Comparison of ENCODE assay signal across 8 cellular contexts in genomic region chr16:68756250-68757051, GRCh38. TPM values are rescaled to one million over a fixed set of nuclear protein-coding genes. Genes with fewer than 3 reads are reported as not detected.
DNase-seq lines count a peak whose midpoint lies in the region; ATAC-seq and TF ChIP-seq lines count a peak whose summit lies in the region.

No MANE protein-coding gene starts in this region.

- no peak for TF ChIP-seq CTCF in Peyer's patch (IDR thresholded peaks at IDR 0.05)

- DNase-seq in activated effector memory CD4-positive, alpha-beta T cell treated with anti-CD3 and anti-CD28 coated beads, Interleukin-2, amount 50 U/mL, for 16 hours: peak; percentile 86
- DNase-seq in activated effector memory CD4-positive, alpha-beta T cell treated with Interleukin-2 at 50 U/mL for 16 hours: no peak
- peak in 2 of 3 donors; percentile 78 to 93 for DNase-seq in Peyer's patch
- DNase-seq in effector memory CD8-positive, alpha-beta T cell: no peak
- peak; percentile 44 for DNase-seq in stimulated activated CD8-positive, alpha-beta memory T cell treated with anti-CD3 and anti-CD28 coated beads, Interleukin-12 subunit alpha, Interleukin-12 subunit beta, amount 100 ng/mL, for 24 hours (ENCODE audit: extremely low read depth)
- DNase-seq in NCI-H1105 treated with DMSO at 0.1 percent for 48 hours (lab: John Stamatoyannopoulos, UW): no peak
- DNase-seq in SKM-1 treated with dmso at 0.1 percent for 144 hours (lab: John Stamatoyannopoulos, UW; ENCODE audit: unreplicated experiment): no peak

- peak overlapping the region in 1 of 2 donors; percentile 71 for H3K27ac Mint-ChIP-seq in effector memory CD8-positive, alpha-beta T cell

- no peaks in the 10 kb centered on the region for H3K9me3 Mint-ChIP-seq in effector memory CD8-positive, alpha-beta T cell

- peaks cover 0 to 38% (median 7%) of the 10 kb centered on the region in 4 donors for H3K4me1 ChIP-seq in Peyer's patch

- peak in 1 of 2 donors; percentile 62 for TF ChIP-seq POLR2A in Peyer's patch (IDR thresholded peaks at IDR 0.05)

- no peaks in the 10 kb centered on the region for H3K27me3 ChIP-seq in Peyer's patch

- H3K4me3 Mint-ChIP-seq in effector memory CD8-positive, alpha-beta T cell: no peak overlapping the region

- H3K36me3 Mint-ChIP-seq in effector memory CD8-positive, alpha-beta T cell (ENCODE audit: insufficient read depth): no peaks in the 10 kb centered on the region

- peak; percentile 56 for ATAC-seq in HG03095 (IDR thresholded peaks at IDR 0.05; ENCODE audit: unreplicated experiment)
- ATAC-seq in effector memory CD8-positive, alpha-beta T cell (replicated peaks): peak; percentile 36

- no peaks in the 10 kb centered on the region for H3K9me3 ChIP-seq in Peyer's patch

- peaks cover 0 to 4% (median 0%) of the 10 kb centered on the region in 3 donors for H3K36me3 ChIP-seq in Peyer's patch

- peaks cover 0 to 13% of the 10 kb centered on the region in 2 donors for H3K27me3 Mint-ChIP-seq in effector memory CD8-positive, alpha-beta T cell

- peak overlapping the region; percentile 28 to 86 (median 80) for H3K27ac ChIP-seq in Peyer's patch

- peak overlapping the region in 1 of 4 donors; percentile 23 for H3K4me3 ChIP-seq in Peyer's patch

- H3K4me1 Mint-ChIP-seq in effector memory CD8-positive, alpha-beta T cell (ENCODE audit: low read depth in 2 of 2): peaks cover 13 to 28% of the 10 kb centered on the region in 2 donors

RNA-seq across cellular contexts. Expression of gene CDH1, which starts 19.4 kb away (rescaled TPM):
- 100 to 1,000 TPM in 3 of 4 donors, 10 to 100 TPM in 1; 56.9 to 612 (median 429) TPM for total RNA-seq in Peyer's patch

Comparison
In these comparisons a context has a peak if more than half of its experiments do, and no peak if none do; other contexts are left out.
1. DNase-seq: peak in activated effector memory CD4-positive, alpha-beta T cell treated with anti-CD3 and anti-CD28 coated beads, Interleukin-2, amount 50 U/mL, for 16 hours (single experiment), Peyer's patch (2 of 3) and stimulated activated CD8-positive, alpha-beta memory T cell treated with anti-CD3 and anti-CD28 coated beads, Interleukin-12 subunit alpha, Interleukin-12 subunit beta, amount 100 ng/mL, for 24 hours (single experiment); none in activated effector memory CD4-positive, alpha-beta T cell treated with Interleukin-2 at 50 U/mL for 16 hours (single experiment), effector memory CD8-positive, alpha-beta T cell (0 of 3), NCI-H1105 treated with DMSO at 0.1 percent for 48 hours (single experiment) and SKM-1 treated with dmso at 0.1 percent for 144 hours (single experiment).